ENCODE assay signal across 29 cellular contexts in genomic region chr11:15864021-15864805, GRCh38.
"Had no signal": no experiment of that assay in that cellular context is flagged by ENCODE, and none has a peak within 500 bp of the region (broad histone marks: within the 10 kb centered on the region; RNA-seq: fewer than 3 reads in every experiment).

No MANE protein-coding gene starts in this region.

- H3K4me1 Mint-ChIP-seq: activated B cell treated with CpG ODN at 0.5 μM for 24 hours; stimulated activated effector memory CD8-positive, alpha-beta T cell treated with anti-CD3 and anti-CD28 coated beads, Interleukin-12 subunit alpha, Interleukin-12 subunit beta, amount 100 ng/mL, for 72 hours; stimulated activated naive CD8-positive, alpha-beta T cell treated with anti-CD3 and anti-CD28 coated beads, Interleukin-15, amount 100 ng/mL, for 72 hours had no signal

- H3K9me3 Mint-ChIP-seq: activated B cell treated with CpG ODN at 0.5 μM for 24 hours; stimulated activated effector memory CD8-positive, alpha-beta T cell treated with anti-CD3 and anti-CD28 coated beads, Interleukin-12 subunit alpha, Interleukin-12 subunit beta, amount 100 ng/mL, for 72 hours had no signal

- H3K27me3 ChIP-seq: body of pancreas, esophagus muscularis mucosa, ovary, uterus had no signal

- H3K27me3 Mint-ChIP-seq: activated B cell treated with CpG ODN at 0.5 μM for 24 hours, naive B cell had no signal

- DNase-seq: activated B cell treated with CpG ODN at 0.5 μM for 24 hours; activated CD4-positive, alpha-beta T cell treated with anti-CD3 and anti-CD28 coated beads for 4 hours; activated CD4-positive, alpha-beta T cell treated with anti-CD3 and anti-CD28 coated beads, Interleukin-2, amount 50 U/mL, for 4 hours; activated effector memory CD4-positive, alpha-beta T cell treated with Interleukin-2 at 50 U/mL for 16 hours; activated naive CD4-positive, alpha-beta T cell treated with Interleukin-2 at 50 U/mL for 16 hours; activated T-cell treated with anti-CD3 and anti-CD28 coated beads for 4 hours; activated T-cell treated with anti-CD3 and anti-CD28 coated beads, Interleukin-2, amount 50 U/mL, for 72 hours; aorta; body of pancreas; caudate nucleus; left ventricle myocardium inferior; naive B cell; nephron progenitor cell; ovary; retina; stimulated activated CD4-positive, alpha-beta T cell treated with anti-CD3 and anti-CD28 coated beads, Interleukin-4, amount 100 ng/mL, for 24 hours; stimulated activated naive CD8-positive, alpha-beta T cell treated with anti-CD3 and anti-CD28 coated beads, Interleukin-15, amount 100 ng/mL, for 72 hours; substantia nigra; T-helper 2 cell; uterus had no signal

- H3K4me1 ChIP-seq: body of pancreas, esophagus muscularis mucosa, prostate gland, uterus had no signal

- H3K4me3 ChIP-seq: body of pancreas, esophagus muscularis mucosa, left ventricle myocardium inferior, lung, ovary, prostate gland, skin epidermis, uterus had no signal

- H3K9me3 ChIP-seq: body of pancreas, esophagus muscularis mucosa, left ventricle myocardium inferior, ovary, prostate gland, uterus had no signal

- H3K4me3 Mint-ChIP-seq: activated B cell treated with CpG ODN at 0.5 μM for 24 hours; activated naive CD8-positive, alpha-beta T cell; activated T-cell treated with anti-CD3 and anti-CD28 coated beads, Interleukin-2, amount 50 U/mL, for 72 hours; mesothelial cell of epicardium; naive B cell; nephron progenitor cell; stimulated activated effector memory CD8-positive, alpha-beta T cell treated with anti-CD3 and anti-CD28 coated beads, Interleukin-12 subunit alpha, Interleukin-12 subunit beta, amount 100 ng/mL, for 72 hours; stimulated activated naive CD8-positive, alpha-beta T cell treated with anti-CD3 and anti-CD28 coated beads, Interleukin-15, amount 100 ng/mL, for 72 hours; type B pancreatic cell had no signal

- H3K36me3 ChIP-seq: esophagus muscularis mucosa, left ventricle myocardium inferior, ovary, prostate gland, uterus had no signal

- ATAC-seq: activated T-cell treated with anti-CD3 and anti-CD28 coated beads, Interleukin-2, amount 50 U/mL, for 72 hours; body of pancreas; sciatic nerve; stimulated activated effector memory CD8-positive, alpha-beta T cell treated with anti-CD3 and anti-CD28 coated beads, Interleukin-12 subunit alpha, Interleukin-12 subunit beta, amount 100 ng/mL, for 72 hours; stimulated activated naive CD8-positive, alpha-beta T cell treated with anti-CD3 and anti-CD28 coated beads, Interleukin-15, amount 100 ng/mL, for 72 hours had no signal

- H3K27ac ChIP-seq: body of pancreas, esophagus muscularis mucosa, left ventricle myocardium inferior, ovary, prostate gland, uterus had no signal

- H3K27ac Mint-ChIP-seq: activated B cell treated with CpG ODN at 0.5 μM for 24 hours; activated naive CD8-positive, alpha-beta T cell; activated T-cell treated with anti-CD3 and anti-CD28 coated beads, Interleukin-2, amount 50 U/mL, for 72 hours; mesothelial cell of epicardium; naive B cell; nephron progenitor cell; stimulated activated effector memory CD8-positive, alpha-beta T cell treated with anti-CD3 and anti-CD28 coated beads, Interleukin-12 subunit alpha, Interleukin-12 subunit beta, amount 100 ng/mL, for 72 hours; stimulated activated naive CD8-positive, alpha-beta T cell treated with anti-CD3 and anti-CD28 coated beads, Interleukin-15, amount 100 ng/mL, for 72 hours; type B pancreatic cell had no signal

- H3K36me3 Mint-ChIP-seq: activated naive CD8-positive, alpha-beta T cell; mesothelial cell of epicardium; naive B cell; stimulated activated effector memory CD8-positive, alpha-beta T cell treated with anti-CD3 and anti-CD28 coated beads, Interleukin-12 subunit alpha, Interleukin-12 subunit beta, amount 100 ng/mL, for 72 hours; type B pancreatic cell had no signal
